In genomic region chr17:48998557-48999440, GRCh38 we compare ENCODE assay signal across 1 cellular context.
TF ChIP-seq lines count a peak whose summit lies in the region.

No MANE protein-coding gene starts in this region.

TF ChIP-seq in SK-N-SH treated with all-trans-retinoic acid at 6 μM for 48 hours, 23 proteins besides CTCF, POLR2A, EP300 and RAD21 (continued from another document):
- TF ChIP-seq ZNF8 (CRISPR knock-in tag; IDR thresholded peaks at IDR 0.05) (no peak), BACH2 (CRISPR knock-in tag; IDR thresholded peaks at IDR 0.05; ENCODE audit: borderline replicate concordance) (no peak), ZNF565 (CRISPR knock-in tag; conservative IDR thresholded peaks at IDR 0.05; ENCODE audit: low read depth) (no peak), ZC3H10 (CRISPR knock-in tag; IDR thresholded peaks at IDR 0.05) (no peak), PPARA (CRISPR knock-in tag; IDR thresholded peaks at IDR 0.05; ENCODE audit: borderline replicate concordance) (no peak), CSDC2 (CRISPR knock-in tag; IDR thresholded peaks at IDR 0.05) (no peak), ZNF70 (CRISPR knock-in tag; IDR thresholded peaks at IDR 0.05) (no peak), RARB (CRISPR knock-in tag; IDR thresholded peaks at IDR 0.05) (no peak)
- TF ChIP-seq, protein P1, sequence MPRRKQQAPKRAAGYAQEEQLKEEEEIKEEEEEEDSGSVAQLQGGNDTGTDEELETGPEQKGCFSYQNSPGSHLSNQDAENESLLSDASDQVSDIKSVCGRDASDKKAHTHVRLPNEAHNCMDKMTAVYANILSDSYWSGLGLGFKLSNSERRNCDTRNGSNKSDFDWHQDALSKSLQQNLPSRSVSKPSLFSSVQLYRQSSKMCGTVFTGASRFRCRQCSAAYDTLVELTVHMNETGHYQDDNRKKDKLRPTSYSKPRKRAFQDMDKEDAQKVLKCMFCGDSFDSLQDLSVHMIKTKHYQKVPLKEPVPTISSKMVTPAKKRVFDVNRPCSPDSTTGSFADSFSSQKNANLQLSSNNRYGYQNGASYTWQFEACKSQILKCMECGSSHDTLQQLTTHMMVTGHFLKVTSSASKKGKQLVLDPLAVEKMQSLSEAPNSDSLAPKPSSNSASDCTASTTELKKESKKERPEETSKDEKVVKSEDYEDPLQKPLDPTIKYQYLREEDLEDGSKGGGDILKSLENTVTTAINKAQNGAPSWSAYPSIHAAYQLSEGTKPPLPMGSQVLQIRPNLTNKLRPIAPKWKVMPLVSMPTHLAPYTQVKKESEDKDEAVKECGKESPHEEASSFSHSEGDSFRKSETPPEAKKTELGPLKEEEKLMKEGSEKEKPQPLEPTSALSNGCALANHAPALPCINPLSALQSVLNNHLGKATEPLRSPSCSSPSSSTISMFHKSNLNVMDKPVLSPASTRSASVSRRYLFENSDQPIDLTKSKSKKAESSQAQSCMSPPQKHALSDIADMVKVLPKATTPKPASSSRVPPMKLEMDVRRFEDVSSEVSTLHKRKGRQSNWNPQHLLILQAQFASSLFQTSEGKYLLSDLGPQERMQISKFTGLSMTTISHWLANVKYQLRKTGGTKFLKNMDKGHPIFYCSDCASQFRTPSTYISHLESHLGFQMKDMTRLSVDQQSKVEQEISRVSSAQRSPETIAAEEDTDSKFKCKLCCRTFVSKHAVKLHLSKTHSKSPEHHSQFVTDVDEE (CRISPR knock-in tag; IDR thresholded peaks at IDR 0.05): no peak
